ENCODE assay signal across 24 cellular contexts in the genomic region with DNA sequence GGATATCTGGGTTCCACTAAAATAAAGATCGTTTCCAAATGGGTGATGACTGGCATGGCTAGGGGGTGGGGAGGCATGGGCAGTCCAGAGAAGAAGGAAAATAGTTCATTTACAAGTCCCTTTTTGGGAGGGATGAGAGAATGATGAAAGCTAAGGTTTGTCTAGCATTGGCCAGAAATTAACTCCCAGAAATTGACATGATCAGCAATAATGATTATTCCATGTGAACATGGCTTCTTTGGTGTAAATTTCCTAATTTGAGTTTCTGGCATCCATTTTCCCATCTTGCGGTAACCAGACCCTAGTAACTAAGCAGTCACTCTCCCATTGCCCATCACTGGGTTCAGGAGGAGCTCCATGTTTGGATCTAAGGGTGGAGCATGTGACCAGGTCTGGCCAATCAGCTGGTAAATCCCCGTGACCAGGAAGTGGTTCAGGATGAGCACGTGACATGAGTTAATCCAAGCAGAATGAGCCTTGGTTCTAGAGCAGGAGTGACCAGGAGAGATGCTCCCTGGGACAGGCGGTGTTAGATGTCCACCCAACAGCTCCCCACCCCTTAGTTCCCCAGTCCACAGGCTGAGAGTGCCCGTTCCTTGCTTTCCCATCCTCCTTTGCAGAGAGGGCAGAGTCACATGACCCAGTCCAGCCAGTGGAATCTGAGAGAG.
"Had no signal": no experiment of that assay in that cellular context is flagged by ENCODE, and none has a peak within 500 bp of the region (broad histone marks: within the 10 kb centered on the region; RNA-seq: fewer than 3 reads in every experiment).

No MANE protein-coding gene starts in this region.

- H3K9me3 ChIP-seq: breast epithelium, esophagus muscularis mucosa, heart right ventricle, ovary, thyroid gland, upper lobe of left lung, vagina had no signal

- DNase-seq: activated CD4-positive, alpha-beta T cell treated with anti-CD3 and anti-CD28 coated beads for 4 hours; activated CD4-positive, alpha-beta T cell treated with anti-CD3 and anti-CD28 coated beads, Interleukin-2, amount 50 U/mL, for 48 hours; activated CD8-positive, alpha-beta memory T cell treated with anti-CD3 and anti-CD28 coated beads for 24 hours; activated effector memory CD4-positive, alpha-beta T cell treated with anti-CD3 and anti-CD28 coated beads, Interleukin-2, amount 50 U/mL, for 16 hours; activated naive CD4-positive, alpha-beta T cell treated with anti-CD3 and anti-CD28 coated beads, Interleukin-2, amount 50 U/mL, for 16 hours; amniotic stem cell; central memory CD4-positive, alpha-beta T cell; foreskin keratinocyte; heart right ventricle; naive B cell; nephron progenitor cell; ovary; stimulated activated CD4-positive, alpha-beta T cell treated with anti-CD3 and anti-CD28 coated beads, Interleukin-12 subunit alpha, Interleukin-12 subunit beta, amount 100 ng/mL, for 4 hours; stimulated activated CD4-positive, alpha-beta T cell treated with anti-CD3 and anti-CD28 coated beads, Interleukin-4, amount 100 ng/mL, for 1 hour; stimulated activated naive CD8-positive, alpha-beta T cell treated with anti-CD3 and anti-CD28 coated beads, Interleukin-15, amount 100 ng/mL, for 72 hours; substantia nigra; thyroid gland; upper lobe of left lung had no signal

- H3K4me3 ChIP-seq: breast epithelium, esophagus muscularis mucosa, heart right ventricle, ovary, skin epidermis, thyroid gland, upper lobe of left lung, vagina had no signal

- H3K27ac ChIP-seq: breast epithelium, esophagus muscularis mucosa, foreskin keratinocyte, heart right ventricle, ovary, skin epidermis, thyroid gland, upper lobe of left lung, vagina had no signal

- H3K4me1 ChIP-seq: breast epithelium, foreskin keratinocyte, thyroid gland, vagina had no signal

- H3K27me3 ChIP-seq: breast epithelium, esophagus muscularis mucosa, ovary, thyroid gland, upper lobe of left lung, vagina had no signal

- H3K36me3 ChIP-seq: breast epithelium, esophagus muscularis mucosa, heart right ventricle, ovary, thyroid gland, upper lobe of left lung, vagina had no signal

- ATAC-seq: foreskin keratinocyte; heart right ventricle; sciatic nerve; stimulated activated effector memory CD8-positive, alpha-beta T cell treated with anti-CD3 and anti-CD28 coated beads, Interleukin-12 subunit alpha, Interleukin-12 subunit beta, amount 100 ng/mL, for 72 hours; stimulated activated naive CD8-positive, alpha-beta T cell treated with anti-CD3 and anti-CD28 coated beads, Interleukin-15, amount 100 ng/mL, for 72 hours had no signal
